In the genomic region with DNA sequence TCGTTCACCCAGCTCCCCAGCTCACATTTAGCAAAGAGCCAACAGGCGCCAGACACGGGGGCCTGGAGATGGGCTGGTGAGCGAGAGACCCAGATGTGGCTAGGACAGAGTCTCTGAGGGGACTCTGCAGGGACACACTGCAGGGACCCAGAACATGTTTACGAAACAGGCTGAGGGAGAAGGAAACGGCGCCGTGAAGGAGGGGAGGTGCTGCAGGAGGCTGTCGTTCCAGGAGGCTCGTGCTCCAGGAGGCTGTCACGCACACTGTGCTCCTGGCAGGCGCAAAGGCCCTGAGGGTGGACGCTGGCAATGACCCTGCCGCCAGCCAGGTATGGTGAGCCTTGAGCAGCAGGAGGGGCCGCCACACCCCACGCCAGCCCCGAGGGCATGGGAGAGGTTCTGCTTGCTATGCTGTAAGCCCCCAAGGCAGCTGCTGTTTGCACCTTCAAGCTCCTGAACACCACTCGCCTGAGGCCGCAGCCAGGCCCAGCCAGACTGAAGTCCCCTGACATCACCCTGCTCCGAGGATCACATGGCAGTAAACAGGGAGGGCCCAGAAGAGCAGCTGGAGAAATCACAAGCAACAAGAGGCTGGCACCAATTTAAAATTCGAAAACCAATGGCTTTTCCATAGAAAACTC, we compare ENCODE assay signal across 1 cellular context.
TF ChIP-seq lines count a peak whose summit lies in the region.

No MANE protein-coding gene starts in this region.

TF ChIP-seq in GM12878, 131 proteins besides CTCF, POLR2A, EP300 and RAD21:
- TF ChIP-seq, protein P1, sequence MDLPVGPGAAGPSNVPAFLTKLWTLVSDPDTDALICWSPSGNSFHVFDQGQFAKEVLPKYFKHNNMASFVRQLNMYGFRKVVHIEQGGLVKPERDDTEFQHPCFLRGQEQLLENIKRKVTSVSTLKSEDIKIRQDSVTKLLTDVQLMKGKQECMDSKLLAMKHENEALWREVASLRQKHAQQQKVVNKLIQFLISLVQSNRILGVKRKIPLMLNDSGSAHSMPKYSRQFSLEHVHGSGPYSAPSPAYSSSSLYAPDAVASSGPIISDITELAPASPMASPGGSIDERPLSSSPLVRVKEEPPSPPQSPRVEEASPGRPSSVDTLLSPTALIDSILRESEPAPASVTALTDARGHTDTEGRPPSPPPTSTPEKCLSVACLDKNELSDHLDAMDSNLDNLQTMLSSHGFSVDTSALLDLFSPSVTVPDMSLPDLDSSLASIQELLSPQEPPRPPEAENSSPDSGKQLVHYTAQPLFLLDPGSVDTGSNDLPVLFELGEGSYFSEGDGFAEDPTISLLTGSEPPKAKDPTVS (IDR thresholded peaks at IDR 0.05; ENCODE audit: low read depth, low read length), result no peak
- TF ChIP-seq GABPA (IDR thresholded peaks at IDR 0.05; ENCODE audit: low read depth) (no peak), MEF2B (IDR thresholded peaks at IDR 0.05; ENCODE audit: partially characterized antibody, poor library complexity, severe bottlenecking) (peak; percentile 4), NR2C2 (IDR thresholded peaks at IDR 0.05; ENCODE audit: borderline replicate concordance, control insufficient read depth, insufficient read length, low read depth) (no peak)
TF ChIP-seq in GM12878: peak in this region for 1.
